8 cellular contexts compared by ENCODE assay signal in genomic region chr9:132381966-132382541, GRCh38. TPM values are rescaled to one million over a fixed set of nuclear protein-coding genes. Genes with fewer than 3 reads are reported as not detected.
DNase-seq lines count a peak whose midpoint lies in the region; ATAC-seq and TF ChIP-seq lines count a peak whose summit lies in the region.

No MANE protein-coding gene starts in this region.

- DNase-seq in GM13976 (ENCODE audit: low spot score) (peak; percentile 70), tibial artery (no peak), testis (no peak), NCI-H1048 (lab: John Stamatoyannopoulos, UW) (no peak), NCI-H82 treated with DMSO at 0.1 percent for 48 hours (lab: John Stamatoyannopoulos, UW; ENCODE audit: unreplicated experiment) (no peak)

- H3K27me3 ChIP-seq in tibial artery, result no peaks in the 10 kb centered on the region
- H3K27me3 ChIP-seq in testis, result no peaks in the 10 kb centered on the region

- in situ Hi-C loops in GM13976 (cut with MboI; ENCODE audit: low sequenced_read_pairs, unreplicated experiment), result no loop called here

- peak overlapping the region; percentile 88 for H3K27ac Mint-ChIP-seq in dendritic cell treated with granulocyte-macrophage colony-stimulating factor and Interleukin-4, amounts not matched to agents 40 ng/mL and 50 ng/mL, for 4 days

- ATAC-seq in GM21423 (IDR thresholded peaks at IDR 0.05; ENCODE audit: unreplicated experiment) (peak; percentile 54), HG03565 (IDR thresholded peaks at IDR 0.05; ENCODE audit: unreplicated experiment) (peak; percentile 50)

- no peak for TF ChIP-seq POLR2A in testis (IDR thresholded peaks at IDR 0.05)

- H3K4me1 ChIP-seq in tibial artery (no peaks in the 10 kb centered on the region), testis (no peaks in the 10 kb centered on the region)

- TF ChIP-seq CTCF in GM13976 (IDR thresholded peaks at IDR 0.05; ENCODE audit: borderline replicate concordance, control extremely low read depth, extremely low read depth, insufficient read depth, missing control alignments), result no peak
- TF ChIP-seq CTCF in tibial artery (IDR thresholded peaks at IDR 0.05), result no peak
- TF ChIP-seq CTCF in testis (IDR thresholded peaks at IDR 0.05), result no peak

- H3K4me1 Mint-ChIP-seq in dendritic cell treated with granulocyte-macrophage colony-stimulating factor and Interleukin-4, amounts not matched to agents 40 ng/mL and 50 ng/mL, for 4 days (ENCODE audit: low read depth), result peaks cover 35% of the 10 kb centered on the region

- H3K4me3 Mint-ChIP-seq in dendritic cell treated with granulocyte-macrophage colony-stimulating factor and Interleukin-4, amounts not matched to agents 40 ng/mL and 50 ng/mL, for 4 days, result peak overlapping the region; percentile 65

- H3K9me3 Mint-ChIP-seq in dendritic cell treated with granulocyte-macrophage colony-stimulating factor and Interleukin-4, amounts not matched to agents 40 ng/mL and 50 ng/mL, for 4 days, result no peaks in the 10 kb centered on the region

- no peaks in the 10 kb centered on the region for H3K27me3 Mint-ChIP-seq in dendritic cell treated with granulocyte-macrophage colony-stimulating factor and Interleukin-4, amounts not matched to agents 40 ng/mL and 50 ng/mL, for 4 days

- intact Hi-C loops in dendritic cell treated with granulocyte-macrophage colony-stimulating factor and Interleukin-4, amounts not matched to agents 40 ng/mL and 50 ng/mL, for 4 days (cut with micrococcal nuclease), result no loop called here
- intact Hi-C loops in tibial artery (cut with DNase I; ENCODE audit: low total_unique reads), result no loop called here
- intact Hi-C loops in testis (cut with DNase I; ENCODE audit: low total_unique reads), result no loop called here

- H3K9me3 ChIP-seq in tibial artery, result no peaks in the 10 kb centered on the region
- H3K9me3 ChIP-seq in testis, result no peaks in the 10 kb centered on the region

- no peak overlapping the region for H3K4me3 ChIP-seq in tibial artery
- no peak overlapping the region for H3K4me3 ChIP-seq in testis

- H3K27ac ChIP-seq in tibial artery (no peak overlapping the region), testis (peak overlapping the region in 1 of 2 donors; percentile 30)

- WGBS in testis, 2 donors, result 92 to 94% methylated on average over 9 of the region's 9 CpGs

- H3K36me3 ChIP-seq in tibial artery (peaks cover 48 to 92% (median 72%) of the 10 kb centered on the region in 3 donors), testis (ENCODE audit: low read depth, missing control alignments) (no peaks in the 10 kb centered on the region)

- H3K36me3 Mint-ChIP-seq in dendritic cell treated with granulocyte-macrophage colony-stimulating factor and Interleukin-4, amounts not matched to agents 40 ng/mL and 50 ng/mL, for 4 days (ENCODE audit: low read depth), result peaks cover 33% of the 10 kb centered on the region

RNA-seq across cellular contexts. Expression of gene TTF1, which starts 24.6 kb away (rescaled TPM):
- total RNA-seq in testis, result 10 to 100 TPM; 15.4 to 19.2 TPM
- 19.4 TPM for polyA plus RNA-seq in testis (ENCODE audit: insufficient read depth, low read depth, low replicate concordance)

RNA-seq across cellular contexts. Expression of gene SETX, which starts 27.3 kb away (rescaled TPM):
- 100 to 1,000 TPM; 109 to 157 TPM for total RNA-seq in testis
- polyA plus RNA-seq in testis (ENCODE audit: insufficient read depth, low read depth, low replicate concordance), result 74.1 TPM

RNA-seq across cellular contexts. Expression of gene CFAP77, which starts 28.0 kb away (rescaled TPM):
- total RNA-seq in testis, result 10 to 100 TPM; 13.6 to 20.9 TPM
- polyA plus RNA-seq in testis (ENCODE audit: insufficient read depth, low read depth, low replicate concordance), result 36.2 TPM
